Comparison of ENCODE assay signal across 7 cellular contexts in genomic region chr11:319465-320273, GRCh38. TPM values are rescaled to one million over a fixed set of nuclear protein-coding genes. Genes with fewer than 3 reads are reported as not detected.
DNase-seq lines count a peak whose midpoint lies in the region; ATAC-seq and TF ChIP-seq lines count a peak whose summit lies in the region.
"Not testable (repeated sequence)": the region's sequence is repeated elsewhere in the genome, so short reads cannot be mapped to it uniquely, and the experiment has no call there.
"Had no signal": no experiment of that assay in that cellular context is flagged by ENCODE, and none has a peak within 500 bp of the region (broad histone marks: within the 10 kb centered on the region; RNA-seq: fewer than 3 reads in every experiment).

No MANE protein-coding gene starts in this region.

- H3K4me1 ChIP-seq in ES-I3 (ENCODE audit: insufficient read depth, low read length): peaks cover 13% of the 10 kb centered on the region
- peaks cover 45% of the 10 kb centered on the region for H3K4me1 ChIP-seq in left ventricle myocardium inferior

- H3K27me3 ChIP-seq in brain microvascular endothelial cell (replicated peaks): peaks cover 22% of the 10 kb centered on the region
- peaks cover 32% of the 10 kb centered on the region for H3K27me3 ChIP-seq in left ventricle myocardium inferior (ENCODE audit: low read depth)

- peak in 1 of 2 donors; percentile 6 for ATAC-seq in natural killer cell treated with Interleukin-12 subunit alpha and Interleukin-12 subunit beta and Interleukin-15 and Interleukin-18, amount 100 ng/mL, for 72 hours

- DNase-seq in T-helper 2 cell treated with Interferon-gamma antibody and Interleukin-4, amounts not matched to agents 5 μg/mL and 100 μg/mL, for 36 hours (ENCODE audit: low spot score); brain microvascular endothelial cell; left ventricle myocardium inferior: not testable (repeated sequence)
- peak; percentile 56 for DNase-seq in natural killer cell treated with Interleukin-12 subunit alpha and Interleukin-12 subunit beta and Interleukin-15 and Interleukin-18, amount 100 ng/mL, for 72 hours (ENCODE audit: low spot score)

- peaks cover 35% of the 10 kb centered on the region for H3K36me3 Mint-ChIP-seq in T-helper 2 cell treated with Interferon-gamma antibody and Interleukin-4, amounts not matched to agents 5 μg/mL and 100 μg/mL, for 36 hours (ENCODE audit: low read depth)
- H3K36me3 Mint-ChIP-seq in natural killer cell treated with Interleukin-12 subunit alpha and Interleukin-12 subunit beta and Interleukin-15 and Interleukin-18, amount 100 ng/mL, for 72 hours: not testable (repeated sequence)

- not testable (repeated sequence) for H3K36me3 ChIP-seq in ES-I3 (ENCODE audit: insufficient read depth, low read length); brain microvascular endothelial cell (replicated peaks); left ventricle myocardium inferior

- H3K9me3 Mint-ChIP-seq in T-helper 2 cell treated with Interferon-gamma antibody and Interleukin-4, amounts not matched to agents 5 μg/mL and 100 μg/mL, for 36 hours; natural killer cell treated with Interleukin-12 subunit alpha and Interleukin-12 subunit beta and Interleukin-15 and Interleukin-18, amount 100 ng/mL, for 72 hours: not testable (repeated sequence)

- H3K9ac ChIP-seq in ES-I3 (ENCODE audit: low read depth, low read length): peak overlapping the region; percentile 79

- TF ChIP-seq CTCF in brain microvascular endothelial cell (IDR thresholded peaks at IDR 0.05; ENCODE audit: low read depth, low read length, missing control alignments); left ventricle myocardium inferior (IDR thresholded peaks at IDR 0.05; ENCODE audit: borderline replicate concordance): not testable (repeated sequence)

- intact Hi-C loops in left ventricle myocardium inferior (cut with micrococcal nuclease): not testable (repeated sequence)

- peaks cover 23% of the 10 kb centered on the region for H3K4me1 Mint-ChIP-seq in T-helper 2 cell treated with Interferon-gamma antibody and Interleukin-4, amounts not matched to agents 5 μg/mL and 100 μg/mL, for 36 hours (ENCODE audit: low read depth)
- peaks cover 30 to 37% of the 10 kb centered on the region in 2 donors for H3K4me1 Mint-ChIP-seq in natural killer cell treated with Interleukin-12 subunit alpha and Interleukin-12 subunit beta and Interleukin-15 and Interleukin-18, amount 100 ng/mL, for 72 hours (ENCODE audit: low read depth in 2 of 2)

- peak overlapping the region; percentile 79 for H3K27ac Mint-ChIP-seq in T-helper 2 cell treated with Interferon-gamma antibody and Interleukin-4, amounts not matched to agents 5 μg/mL and 100 μg/mL, for 36 hours
- H3K27ac Mint-ChIP-seq in natural killer cell treated with Interleukin-12 subunit alpha and Interleukin-12 subunit beta and Interleukin-15 and Interleukin-18, amount 100 ng/mL, for 72 hours: peak overlapping the region; percentile 83 to 91

- not testable (repeated sequence) for H3K27me3 Mint-ChIP-seq in T-helper 2 cell treated with Interferon-gamma antibody and Interleukin-4, amounts not matched to agents 5 μg/mL and 100 μg/mL, for 36 hours (ENCODE audit: low read depth); natural killer cell treated with Interleukin-12 subunit alpha and Interleukin-12 subunit beta and Interleukin-15 and Interleukin-18, amount 100 ng/mL, for 72 hours

- peak overlapping the region; percentile 74 for H3K4me3 ChIP-seq in brain microvascular endothelial cell (ENCODE audit: low read depth, low read length)
- H3K4me3 ChIP-seq in left ventricle myocardium inferior: peak overlapping the region; percentile 87

- in situ Hi-C loops in brain microvascular endothelial cell (cut with HindIII; ENCODE audit: low pct_ligation_motif_present, low sequenced_read_pairs): not testable (repeated sequence)

- H3K9me3 ChIP-seq in ES-I3 (ENCODE audit: control insufficient read depth, insufficient read depth, low read length); left ventricle myocardium inferior (replicated peaks): not testable (repeated sequence)

- not testable (repeated sequence) for H3K27ac ChIP-seq in brain microvascular endothelial cell
- peak overlapping the region; percentile 98 for H3K27ac ChIP-seq in left ventricle myocardium inferior (replicated peaks)
- H3K27ac ChIP-seq in temporal lobe (ENCODE audit: low read depth, low read length): peak overlapping the region; percentile 86

- H3K4me3 Mint-ChIP-seq in T-helper 2 cell treated with Interferon-gamma antibody and Interleukin-4, amounts not matched to agents 5 μg/mL and 100 μg/mL, for 36 hours: peak overlapping the region; percentile 74
- H3K4me3 Mint-ChIP-seq in natural killer cell treated with Interleukin-12 subunit alpha and Interleukin-12 subunit beta and Interleukin-15 and Interleukin-18, amount 100 ng/mL, for 72 hours: peak overlapping the region; percentile 93

RNA-seq across cellular contexts. Expression of gene IFITM3, which starts 1.0 kb away (rescaled TPM):
- 259 TPM for total RNA-seq in left ventricle myocardium inferior
- 10 to 100 TPM; 28.2 to 29.8 TPM for total RNA-seq in natural killer cell treated with Interleukin-12 subunit alpha and Interleukin-12 subunit beta and Interleukin-15 and Interleukin-18, amount 100 ng/mL, for 72 hours
- 5.2 TPM for total RNA-seq in temporal lobe

RNA-seq across cellular contexts. Expression of gene IFITM1, which starts 5.8 kb away (rescaled TPM):
- 83.5 TPM for total RNA-seq in left ventricle myocardium inferior
- 10 to 100 TPM; 58.1 to 71.0 TPM for total RNA-seq in natural killer cell treated with Interleukin-12 subunit alpha and Interleukin-12 subunit beta and Interleukin-15 and Interleukin-18, amount 100 ng/mL, for 72 hours
- 3.9 TPM for total RNA-seq in temporal lobe

RNA-seq across cellular contexts. Expression of gene IFITM2, which starts 12.1 kb away (rescaled TPM):
- total RNA-seq in left ventricle myocardium inferior: 160 TPM
- 100 to 1,000 TPM in 1 of 2 donors, 10 to 100 TPM in 1; 87.9 to 171 TPM for total RNA-seq in natural killer cell treated with Interleukin-12 subunit alpha and Interleukin-12 subunit beta and Interleukin-15 and Interleukin-18, amount 100 ng/mL, for 72 hours
- 2.0 TPM for total RNA-seq in temporal lobe

RNA-seq across cellular contexts. Expression of gene IFITM5, which starts 20.3 kb away (rescaled TPM):
- total RNA-seq in left ventricle myocardium inferior (not detected), temporal lobe (not detected)
- total RNA-seq in natural killer cell treated with Interleukin-12 subunit alpha and Interleukin-12 subunit beta and Interleukin-15 and Interleukin-18, amount 100 ng/mL, for 72 hours: not detected
- total RNA-seq: omental fat pad had no signal

RNA-seq across cellular contexts. Expression of gene PGGHG, which starts 30.7 kb away (rescaled TPM):
- total RNA-seq in left ventricle myocardium inferior (7.2 TPM), temporal lobe (1.5 TPM)
- total RNA-seq in natural killer cell treated with Interleukin-12 subunit alpha and Interleukin-12 subunit beta and Interleukin-15 and Interleukin-18, amount 100 ng/mL, for 72 hours: 10 to 100 TPM; 17.0 to 24.9 TPM

Comparison
In these comparisons a context has a peak if more than half of its experiments do, and no peak if none do; other contexts are left out.
1. RNA of gene IFITM1, which starts 5.8 kb away (total RNA-seq): 83.5 TPM in left ventricle myocardium inferior (single experiment) and 58.1 to 71.0 TPM in natural killer cell treated with Interleukin-12 subunit alpha and Interleukin-12 subunit beta and Interleukin-15 and Interleukin-18, amount 100 ng/mL, for 72 hours; 3.9 TPM in temporal lobe (single experiment); every median in the first group is over 10 times any median in the second.
2. RNA of gene IFITM2, which starts 12.1 kb away (total RNA-seq): 87.9 to 171 TPM in natural killer cell treated with Interleukin-12 subunit alpha and Interleukin-12 subunit beta and Interleukin-15 and Interleukin-18, amount 100 ng/mL, for 72 hours and 160 TPM in left ventricle myocardium inferior (single experiment); 2.0 TPM in temporal lobe (single experiment); every median in the first group is over 10 times any median in the second.